8 cellular contexts compared by ENCODE assay signal in the genomic region with DNA sequence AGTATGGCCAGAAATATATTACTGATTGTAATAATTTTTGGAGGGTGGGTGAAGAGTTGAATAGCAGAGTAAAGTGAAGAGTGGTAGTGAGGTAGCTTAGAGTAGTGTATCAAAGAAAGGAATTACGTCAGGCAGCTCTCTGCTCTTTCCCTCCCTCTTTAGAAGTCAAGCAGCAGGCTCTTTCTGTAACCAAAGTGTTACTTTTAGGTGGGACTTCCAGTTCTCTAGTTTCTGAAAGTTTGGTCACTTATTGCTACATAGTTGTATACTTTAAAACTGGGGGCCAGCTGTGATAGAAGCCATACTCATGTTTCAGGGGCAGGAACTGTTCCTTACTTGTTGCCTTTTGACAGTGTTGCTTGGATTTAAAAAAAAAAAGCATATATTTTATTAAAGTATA. TPM values are rescaled to one million over a fixed set of nuclear protein-coding genes. Genes with fewer than 3 reads are reported as not detected.
DNase-seq lines count a peak whose midpoint lies in the region; ATAC-seq and TF ChIP-seq lines count a peak whose summit lies in the region.

No MANE protein-coding gene starts in this region.

- H3K4me3 Mint-ChIP-seq in progenitor cell of endocrine pancreas (ENCODE audit: low read depth) = no peak overlapping the region

- H3K4me1 ChIP-seq in cardiac muscle cell (ENCODE audit: low read depth) = peaks cover 20% of the 10 kb centered on the region
- H3K4me1 ChIP-seq in vagina = peaks cover 45% of the 10 kb centered on the region

- TF ChIP-seq CTCF in cardiac muscle cell (IDR thresholded peaks at IDR 0.05; ENCODE audit: low read depth, low read length) (no peak), choroid plexus epithelial cell (conservative IDR thresholded peaks at IDR 0.05; ENCODE audit: low read depth, low read length) (no peak), vagina (IDR thresholded peaks at IDR 0.05) (no peak), progenitor cell of endocrine pancreas (IDR thresholded peaks at IDR 0.05; ENCODE audit: unreplicated experiment) (no peak)

- H3K27ac Mint-ChIP-seq in progenitor cell of endocrine pancreas = no peak overlapping the region

- ATAC-seq in HG03159 (IDR thresholded peaks at IDR 0.05; ENCODE audit: unreplicated experiment) = peak; percentile 55

- H3K9me3 Mint-ChIP-seq in progenitor cell of endocrine pancreas (ENCODE audit: low read depth) = peaks cover 27% of the 10 kb centered on the region

- DNase-seq in cardiac muscle cell (ENCODE audit: low read depth in 1 of 2, low spot score in 1 of 2) = peak in 1 of 2 donors; percentile 18
- DNase-seq in cardiac septum (ENCODE audit: low spot score) = no peak
- peak; percentile 60 for DNase-seq in choroid plexus epithelial cell (ENCODE audit: low read depth)
- DNase-seq in vagina (ENCODE audit: extremely low spot score in 2 of 2) = no peak
- no peak for DNase-seq in LoVo (ENCODE audit: low spot score)
- no peak for DNase-seq in NCI-H82 (lab: John Stamatoyannopoulos, UW)
- no peak for DNase-seq in progenitor cell of endocrine pancreas (ENCODE audit: low spot score, unreplicated experiment)

- H3K4me3 ChIP-seq in cardiac muscle cell (peak overlapping the region; percentile 19), choroid plexus epithelial cell (ENCODE audit: low read depth, low read length) (no peak overlapping the region), vagina (no peak overlapping the region)

- H3K9me3 ChIP-seq in cardiac muscle cell (ENCODE audit: low read depth) = no peaks in the 10 kb centered on the region
- H3K9me3 ChIP-seq in vagina = no peaks in the 10 kb centered on the region

- H3K27me3 ChIP-seq in cardiac muscle cell (no peaks in the 10 kb centered on the region), vagina (no peaks in the 10 kb centered on the region)

- TF ChIP-seq POLR2A in vagina (IDR thresholded peaks at IDR 0.05) = no peak

- intact Hi-C loops in cardiac septum (cut with DNase I) (loop anchor here (10.0 kb wide), 1 partner anchor 379 kb away; a partner anchor contains a TSS), vagina (cut with DNase I) (no loop called here)

- H3K27ac ChIP-seq in cardiac muscle cell = peak overlapping the region; percentile 87
- peak overlapping the region; percentile 7 for H3K27ac ChIP-seq in vagina

- H3K27me3 Mint-ChIP-seq in progenitor cell of endocrine pancreas = no peaks in the 10 kb centered on the region

- peaks cover 36% of the 10 kb centered on the region for H3K4me1 Mint-ChIP-seq in progenitor cell of endocrine pancreas (ENCODE audit: low read depth)

- H3K36me3 ChIP-seq in cardiac muscle cell (no peaks in the 10 kb centered on the region), vagina (no peaks in the 10 kb centered on the region)

- H3K36me3 Mint-ChIP-seq in progenitor cell of endocrine pancreas (ENCODE audit: insufficient read depth) = peaks cover 31% of the 10 kb centered on the region

RNA-seq across cellular contexts. Expression of a gene that starts 30.6 kb away (rescaled TPM):
- total RNA-seq in cardiac muscle cell (90.5 and 100 TPM in 2 replicates), cardiac septum (61.6 TPM), vagina (46.4 TPM), progenitor cell of endocrine pancreas (185 and 186 TPM in 2 replicates)
- 42.8 and 76.0 TPM in 2 replicates for polyA plus RNA-seq in cardiac muscle cell
